In genomic region chr9:224540-225520, GRCh38 we compare ENCODE assay signal across 11 cellular contexts. TPM values are rescaled to one million over a fixed set of nuclear protein-coding genes. Genes with fewer than 3 reads are reported as not detected.
DNase-seq lines count a peak whose midpoint lies in the region; ATAC-seq, FAIRE-seq and TF ChIP-seq lines count a peak whose summit lies in the region.
"Had no signal": no experiment of that assay in that cellular context is flagged by ENCODE, and none has a peak within 500 bp of the region (broad histone marks: within the 10 kb centered on the region; RNA-seq: fewer than 3 reads in every experiment).

No MANE protein-coding gene starts in this region.

- peak; percentile 46 for FAIRE-seq in K562 (lab: Jason Lieb, UNC)
- FAIRE-seq: A204.1 had no signal

- peaks cover 16% of the 10 kb centered on the region for H3F3A ChIP-seq in neural progenitor cell (ENCODE audit: low read depth)

- no peak overlapping the region for H3K4me3 Mint-ChIP-seq in neural progenitor cell

- H3K27me3 ChIP-seq in K562 (ENCODE audit: control insufficient read depth in 2 of 2, insufficient read depth in 2 of 2, low read length in 2 of 2): no peaks in the 10 kb centered on the region
- no peaks in the 10 kb centered on the region for H3K27me3 ChIP-seq in neural progenitor cell
- no peaks in the 10 kb centered on the region for H3K27me3 ChIP-seq in upper lobe of right lung
- H3K27me3 ChIP-seq: adrenal gland had no signal

- CTCF ChIA-PET in K562 (lab: Yijun Ruan, JAX; ENCODE audit: low intra/inter-chr PET ratio): no interaction called here

- no TSS peak for BruUV-seq in K562 (replicated peaks; lab: Mats Ljungman, UMichigan)

- H3K27me3 Mint-ChIP-seq in neural progenitor cell (ENCODE audit: insufficient read depth, low read depth): no peaks in the 10 kb centered on the region

- no peaks in the 10 kb centered on the region for H3K9me3 Mint-ChIP-seq in neural progenitor cell

- H3K27ac Mint-ChIP-seq in neural progenitor cell: peak overlapping the region; percentile 36

- H3K9me3 ChIP-seq in K562 (replicated peaks; ENCODE audit: control insufficient read depth, insufficient read depth, low read depth, low read length) (no peaks in the 10 kb centered on the region), neural progenitor cell (ENCODE audit: low read depth) (no peaks in the 10 kb centered on the region), upper lobe of right lung (peaks cover 3% of the 10 kb centered on the region)
- H3K9me3 ChIP-seq: adrenal gland had no signal

- no peak for TF ChIP-seq EP300 in K562 (IDR thresholded peaks at IDR 0.05; ENCODE audit: low read length)

- H3K9me1 ChIP-seq in K562 (ENCODE audit: control insufficient read depth, insufficient read depth, low read length): no peaks in the 10 kb centered on the region

- intact Hi-C loops in K562 (cut with micrococcal nuclease) (no loop called here), upper lobe of right lung (cut with DNase I) (no loop called here)

- H3K9ac ChIP-seq in K562 (ENCODE audit: insufficient read depth in 1 of 2, low read depth in 2 of 2, low read length in 2 of 2) (peak overlapping the region; percentile 23 to 50; a peak in 3 of 4 replicates), neural progenitor cell (no peak overlapping the region)

- H3K4me3 ChIP-seq in K562: no peak overlapping the region
- H3K4me3 ChIP-seq in neural progenitor cell: no peak overlapping the region
- no peak overlapping the region for H3K4me3 ChIP-seq in upper lobe of right lung
- H3K4me3 ChIP-seq: adrenal gland had no signal

- H2AFZ ChIP-seq in K562 (ENCODE audit: low read depth, low read length) (peak overlapping the region; percentile 44), neural progenitor cell (replicated peaks) (no peak overlapping the region)

- DNase-seq in DMS 273 (lab: John Stamatoyannopoulos, UW; ENCODE audit: unreplicated experiment) (peak; percentile 8), DMS 273 treated with DMSO at 0.1 percent for 48 hours (lab: John Stamatoyannopoulos, UW) (no peak), K562 (ENCODE audit: extremely low read depth in 1 of 4, low spot score in 3 of 4) (peak in 1 of 4 experiments; percentile 14), neural progenitor cell (ENCODE audit: low spot score) (no peak), superior temporal gyrus (ENCODE audit: extremely low spot score) (no peak), upper lobe of right lung (no peak)
- DNase-seq: adrenal gland, left cardiac atrium had no signal

- H3K36me3 ChIP-seq in K562 (ENCODE audit: control insufficient read depth, insufficient read depth, low read length) (no peaks in the 10 kb centered on the region), neural progenitor cell (no peaks in the 10 kb centered on the region), upper lobe of right lung (no peaks in the 10 kb centered on the region)
- H3K36me3 ChIP-seq: adrenal gland had no signal

- peak overlapping the region; percentile 51; the same call in 2 of the 3 replicates for H3K27ac ChIP-seq in K562 (ENCODE audit: extremely low read depth, low read depth, low read length)
- no peak overlapping the region for H3K27ac ChIP-seq in neural progenitor cell
- no peak overlapping the region for H3K27ac ChIP-seq in upper lobe of right lung
- H3K27ac ChIP-seq: adrenal gland had no signal

- peak; percentile 37 for ATAC-seq in HG03432 (IDR thresholded peaks at IDR 0.05; ENCODE audit: unreplicated experiment)
- peak; percentile 66 for ATAC-seq in K562
- no peak for ATAC-seq in HG03469 (IDR thresholded peaks at IDR 0.05; ENCODE audit: unreplicated experiment)
- no peak for ATAC-seq in upper lobe of right lung
- ATAC-seq: left cardiac atrium had no signal

- H3K79me2 ChIP-seq in K562 (ENCODE audit: control insufficient read depth, insufficient read depth, low read length) (peaks cover 18% of the 10 kb centered on the region), neural progenitor cell (ENCODE audit: low read depth) (no peaks in the 10 kb centered on the region)

- TF ChIP-seq POLR2A in K562 (conservative IDR thresholded peaks at IDR 0.05): no peak

- no peaks in the 10 kb centered on the region for H4K20me1 ChIP-seq in K562 (replicated peaks; ENCODE audit: control insufficient read depth, insufficient read depth, low read length)
- no peaks in the 10 kb centered on the region for H4K20me1 ChIP-seq in neural progenitor cell (ENCODE audit: low read depth)

- in situ Hi-C loops in K562 (cut with MboI): no loop called here

- TF ChIP-seq RAD21 in K562 (CRISPR knock-in tag; conservative IDR thresholded peaks at IDR 0.05 in 1 of 2, IDR thresholded peaks at IDR 0.05 in 1 of 2): no peak

- H3K4me1 Mint-ChIP-seq in neural progenitor cell: peaks cover 15% of the 10 kb centered on the region

- peaks cover 10 to 35% of the 10 kb centered on the region in 2 experiments for H3K4me1 ChIP-seq in K562 (replicated peaks in 1 of 2; ENCODE audit: control insufficient read depth in 2 of 2, insufficient read depth in 2 of 2, low read length in 2 of 2)
- peaks cover 18% of the 10 kb centered on the region for H3K4me1 ChIP-seq in neural progenitor cell
- peaks cover 4% of the 10 kb centered on the region for H3K4me1 ChIP-seq in upper lobe of right lung

- no peaks in the 10 kb centered on the region for H3K36me3 Mint-ChIP-seq in neural progenitor cell

- H3K4me2 ChIP-seq in K562 (ENCODE audit: insufficient read depth, low read length) (peak overlapping the region; percentile 33), neural progenitor cell (no peak overlapping the region)

- 21% methylated on average over 5 of the region's 5 CpGs for WGBS in K562 (ENCODE audit: insufficient coverage, low coverage, missing lambda C conversion rate)

- TF ChIP-seq CTCF in K562 (IDR thresholded peaks at IDR 0.05 in 2 of 3, conservative IDR thresholded peaks at IDR 0.05 in 1 of 3; ENCODE audit: insufficient read depth in 2 of 3, low read depth in 1 of 3, low read length in 3 of 3): no peak
- TF ChIP-seq CTCF in neural progenitor cell (IDR thresholded peaks at IDR 0.05): no peak
- no peak for TF ChIP-seq CTCF in upper lobe of right lung (IDR thresholded peaks at IDR 0.05)

- POLR2A ChIA-PET in K562 (lab: Yijun Ruan, JAX): interaction anchor here (0.6 to 2.2 kb wide), 5 partner anchors 9 to 782 kb away, joined by 3 to 9 read pairs (median 4); partner anchors contain the start of gene DOCK8

TF ChIP-seq in K562, 482 proteins besides CTCF, POLR2A, EP300 and RAD21 (continues in another document):
- TF ChIP-seq MIER1 (IDR thresholded peaks at IDR 0.05; ENCODE audit: low read depth): no peak
- TF ChIP-seq EWSR1 (IDR thresholded peaks at IDR 0.05; ENCODE audit: borderline replicate concordance, low read depth, partially characterized antibody): no peak
- TF ChIP-seq TBL1XR1 (IDR thresholded peaks at IDR 0.05; ENCODE audit: low read length in 2 of 2): no peak
- TF ChIP-seq ZNF239 (CRISPR knock-in tag; IDR thresholded peaks at IDR 0.05): no peak
- no peak for TF ChIP-seq ZNF584 (CRISPR knock-in tag; IDR thresholded peaks at IDR 0.05; ENCODE audit: low read depth)
- no peak for TF ChIP-seq ZFX (CRISPR knock-in tag; IDR thresholded peaks at IDR 0.05)

RNA-seq across cellular contexts. Expression of gene DOCK8, which starts 10.2 kb away (rescaled TPM):
- total RNA-seq in K562 (2011; cell fraction: chromatin; rRNA removed; ENCODE audit: low replicate concordance): 66.2 and 95.4 TPM in 2 replicates
- 34.0 and 43.2 TPM in 2 replicates for total RNA-seq in K562 (2011; cell fraction: nucleolus; rRNA removed)
- total RNA-seq in K562 (2011; cell fraction: nucleoplasm; rRNA removed): 56.7 and 77.1 TPM in 2 replicates
- total RNA-seq in K562 (2014; rRNA removed) (25.1 and 33.4 TPM in 2 replicates), K562 (2014; rRNA removed; fragmentation: Illumina TruSeq; extraction: Trizol) (27.3 and 28.7 TPM in 2 replicates), K562 (2015; rRNA removed; fragmentation: Illumina TruSeq; extraction: Trizol) (32.4 and 34.3 TPM in 2 replicates), K562 (2021) (49.4 and 53.8 TPM in 2 replicates), neural progenitor cell (ENCODE audit: low replicate concordance) (0.54 and 0.93 TPM in 2 replicates), upper lobe of right lung (83.4 TPM)
- polyA plus RNA-seq in K562 (2011; rRNA removed) (15.3 and 34.5 TPM in 2 replicates), K562 (2014; fragmentation: Illumina TruSeq; extraction: Trizol) (30.9 and 32.8 TPM in 2 replicates), K562 (2014; fragmentation: Nextera tagmentation; extraction: Ambion mirVana) (10 to 100 TPM; 14.4 to 14.5 TPM), K562 (2014; rRNA removed) (19.6 and 23.4 TPM in 2 replicates)
- polyA plus RNA-seq in K562 (2011; cell fraction: cytosol; rRNA removed): 11.0 and 29.6 TPM in 2 replicates
- 25.1 and 49.4 TPM in 2 replicates for polyA plus RNA-seq in K562 (2011; cell fraction: nucleus; rRNA removed)
- polyA plus RNA-seq in K562 (2012): 26.9 and 57.9 TPM in 2 replicates
- 33.3 and 80.3 TPM in 2 replicates for polyA minus RNA-seq in K562 (2011; rRNA and poly(A)+ RNA removed)
- polyA minus RNA-seq in K562 (2011; cell fraction: cytosol; rRNA and poly(A)+ RNA removed): 19.0 and 43.3 TPM in 2 replicates
- polyA minus RNA-seq in K562 (2011; cell fraction: nucleus; rRNA and poly(A)+ RNA removed): 32.4 and 104 TPM in 2 replicates

RNA-seq across cellular contexts. Expression of gene ZNG1A, which starts 46.0 kb away (rescaled TPM):
- total RNA-seq in K562 (2011; cell fraction: chromatin; rRNA removed; ENCODE audit: low replicate concordance): 30.2 and 116 TPM in 2 replicates
- 15.2 and 21.2 TPM in 2 replicates for total RNA-seq in K562 (2011; cell fraction: nucleolus; rRNA removed)
- 67.6 and 130 TPM in 2 replicates for total RNA-seq in K562 (2011; cell fraction: nucleoplasm; rRNA removed)
- total RNA-seq in K562 (2014; rRNA removed) (17.6 and 20.7 TPM in 2 replicates), K562 (2014; rRNA removed; fragmentation: Illumina TruSeq; extraction: Trizol) (43.4 and 50.2 TPM in 2 replicates), K562 (2015; rRNA removed; fragmentation: Illumina TruSeq; extraction: Trizol) (35.4 and 39.7 TPM in 2 replicates), K562 (2021) (29.0 and 30.1 TPM in 2 replicates), neural progenitor cell (ENCODE audit: low replicate concordance) (23.5 and 45.8 TPM in 2 replicates), upper lobe of right lung (24.7 TPM)
- polyA plus RNA-seq in K562 (2011; rRNA removed) (24.2 and 31.2 TPM in 2 replicates), K562 (2014; fragmentation: Illumina TruSeq; extraction: Trizol) (37.1 and 41.7 TPM in 2 replicates), K562 (2014; fragmentation: Nextera tagmentation; extraction: Ambion mirVana) (10 to 100 TPM; 78.1 to 90.6 TPM), K562 (2014; rRNA removed) (34.9 and 42.9 TPM in 2 replicates)
- polyA plus RNA-seq in K562 (2011; cell fraction: cytosol; rRNA removed): 5.3 and 14.7 TPM in 2 replicates
- 20.5 and 29.9 TPM in 2 replicates for polyA plus RNA-seq in K562 (2011; cell fraction: nucleus; rRNA removed)
- 16.5 and 22.3 TPM in 2 replicates for polyA plus RNA-seq in K562 (2012)
- 32.6 and 38.3 TPM in 2 replicates for polyA minus RNA-seq in K562 (2011; rRNA and poly(A)+ RNA removed)
- polyA minus RNA-seq in K562 (2011; cell fraction: cytosol; rRNA and poly(A)+ RNA removed): 6.8 and 8.5 TPM in 2 replicates
- polyA minus RNA-seq in K562 (2011; cell fraction: nucleus; rRNA and poly(A)+ RNA removed): 36.5 and 54.1 TPM in 2 replicates

Comparison
In these comparisons a context has a peak if more than half of its experiments do, and no peak if none do; other contexts are left out.
1. ATAC-seq: peak in HG03432 (single experiment) and K562 (single experiment); none in HG03469 (single experiment) and upper lobe of right lung (single experiment).
2. RNA of gene DOCK8, which starts 10.2 kb away (total RNA-seq): 83.4 TPM in upper lobe of right lung (single experiment) and 25.1 to 95.4 TPM in K562; 0.54 to 0.93 TPM in neural progenitor cell; every median in the first group is over 10 times any median in the second.